ENCODE assay signal across 16 cellular contexts in genomic region chr16:69775535-69775934, GRCh38.
"Had no signal": no experiment of that assay in that cellular context is flagged by ENCODE, and none has a peak within 500 bp of the region (broad histone marks: within the 10 kb centered on the region; RNA-seq: fewer than 3 reads in every experiment).

No MANE protein-coding gene starts in this region.

- H3K4me3 Mint-ChIP-seq: dendritic cell treated with granulocyte-macrophage colony-stimulating factor and Interleukin-4, amounts not matched to agents 40 ng/mL and 50 ng/mL, for 4 days; naive thymus-derived CD4-positive, alpha-beta T cell; neural crest cell had no signal

- H3K27me3 Mint-ChIP-seq: dendritic cell treated with granulocyte-macrophage colony-stimulating factor and Interleukin-4, amounts not matched to agents 40 ng/mL and 50 ng/mL, for 4 days; effector memory CD8-positive, alpha-beta T cell; naive thymus-derived CD4-positive, alpha-beta T cell; progenitor cell of endocrine pancreas had no signal

- H3K36me3 ChIP-seq: pancreas had no signal

- H3K27ac ChIP-seq: esophagus squamous epithelium, gastroesophageal sphincter, pancreas had no signal

- H3K4me3 ChIP-seq: esophagus squamous epithelium, gastroesophageal sphincter, pancreas had no signal

- DNase-seq: effector memory CD8-positive, alpha-beta T cell; esophagus squamous epithelium; foreskin fibroblast; glutamatergic neuron; naive thymus-derived CD4-positive, alpha-beta T cell; occipital lobe; pancreas; right cardiac atrium; small intestine; stimulated activated CD4-positive, alpha-beta T cell treated with anti-CD3 and anti-CD28 coated beads, Interleukin-2, amount 100 ng/mL, for 48 hours; stimulated activated naive CD4-positive, alpha-beta T cell treated with Interleukin-2 at 50 U/mL for 16 hours; trophoblast cell had no signal

- H3K27me3 ChIP-seq: esophagus squamous epithelium, gastroesophageal sphincter, pancreas had no signal

- H3K9me3 ChIP-seq: pancreas had no signal

- ATAC-seq: effector memory CD8-positive, alpha-beta T cell; gastroesophageal sphincter; naive thymus-derived CD4-positive, alpha-beta T cell; pancreas; right cardiac atrium had no signal

- H3K9me3 Mint-ChIP-seq: neural crest cell had no signal

- H3K27ac Mint-ChIP-seq: dendritic cell treated with granulocyte-macrophage colony-stimulating factor and Interleukin-4, amounts not matched to agents 40 ng/mL and 50 ng/mL, for 4 days; progenitor cell of endocrine pancreas had no signal
